Comparison of ENCODE assay signal across 18 cellular contexts in the genomic region with DNA sequence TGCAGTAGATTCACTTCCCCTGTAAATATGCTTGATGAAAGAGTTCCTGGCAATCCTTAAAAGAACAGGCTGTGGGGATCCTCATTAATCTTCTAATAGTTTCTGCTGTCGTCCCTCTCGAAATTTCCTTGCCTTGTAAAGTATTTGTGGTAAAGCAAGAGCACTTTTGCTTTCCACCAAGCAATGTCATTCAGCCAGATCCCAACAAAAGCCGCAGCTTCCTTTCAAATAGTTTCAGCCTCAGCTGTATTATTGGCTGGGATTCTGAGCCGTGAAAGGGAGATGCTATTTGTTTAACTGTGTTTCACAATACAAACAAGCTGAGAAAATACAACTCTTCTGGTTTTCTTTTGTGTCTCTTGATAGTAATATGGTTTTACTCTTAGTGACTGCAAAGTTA. TPM values are rescaled to one million over a fixed set of nuclear protein-coding genes. Genes with fewer than 3 reads are reported as not detected.
DNase-seq lines count a peak whose midpoint lies in the region; ATAC-seq and TF ChIP-seq lines count a peak whose summit lies in the region.
"Had no signal": no experiment of that assay in that cellular context is flagged by ENCODE, and none has a peak within 500 bp of the region (broad histone marks: within the 10 kb centered on the region; RNA-seq: fewer than 3 reads in every experiment).

No MANE protein-coding gene starts in this region.

- H4K20me1 ChIP-seq in Loucy (ENCODE audit: insufficient read depth, low read length, poor library complexity, severe bottlenecking): no peaks in the 10 kb centered on the region

- H2AK5ac ChIP-seq in mesenchymal stem cell (ENCODE audit: low read length, severe bottlenecking): no peak overlapping the region

- no peak overlapping the region for H4K91ac ChIP-seq in mesenchymal stem cell (ENCODE audit: low read length)

- 17% methylated on average over 2 of the region's 4 CpGs for WGBS in mesenchymal stem cell

- no peaks in the 10 kb centered on the region for H3K27me3 ChIP-seq in ACC112 (ENCODE audit: insufficient read depth, low read length)
- H3K27me3 ChIP-seq in Loucy (ENCODE audit: insufficient read depth, low read length, poor library complexity, severe bottlenecking): no peaks in the 10 kb centered on the region
- H3K27me3 ChIP-seq in mesenchymal stem cell (ENCODE audit: control insufficient read depth in 1 of 2, insufficient read depth in 1 of 2, low read length in 2 of 2): no peaks in the 10 kb centered on the region
- H3K27me3 ChIP-seq: left lung, pancreas had no signal

- no peak overlapping the region for H3K14ac ChIP-seq in mesenchymal stem cell (ENCODE audit: low read length in 2 of 2)

- ATAC-seq in HG02938 (IDR thresholded peaks at IDR 0.05; ENCODE audit: unreplicated experiment): no peak
- ATAC-seq in GM18517 (IDR thresholded peaks at IDR 0.05; ENCODE audit: unreplicated experiment): no peak
- ATAC-seq: HCT116, left lung, pancreas had no signal

- H3K27ac ChIP-seq in ACC112 (ENCODE audit: low read depth, low read length): no peak overlapping the region
- peak overlapping the region; percentile 26 for H3K27ac ChIP-seq in mesenchymal stem cell (ENCODE audit: low read length, poor library complexity, severe bottlenecking)
- H3K27ac ChIP-seq: left lung, pancreas, VCaP had no signal

- no peak overlapping the region for H2BK15ac ChIP-seq in mesenchymal stem cell (ENCODE audit: low read depth, poor library complexity, severe bottlenecking)

- H3K18ac ChIP-seq in mesenchymal stem cell (ENCODE audit: low read depth in 1 of 2, low read length in 2 of 2): no peak overlapping the region

- H3K79me2 ChIP-seq in ACC112 (ENCODE audit: control insufficient read depth, insufficient read depth, low read length, unreplicated experiment): no peaks in the 10 kb centered on the region
- no peaks in the 10 kb centered on the region for H3K79me2 ChIP-seq in Loucy (ENCODE audit: insufficient read depth, low read length)

- no peak overlapping the region for H2BK12ac ChIP-seq in mesenchymal stem cell (ENCODE audit: low read length in 2 of 2)

- H3K4me2 ChIP-seq in Loucy (ENCODE audit: low read depth, low read length, poor library complexity, severe bottlenecking) (no peak overlapping the region), mesenchymal stem cell (ENCODE audit: low read length, poor library complexity, severe bottlenecking) (no peak overlapping the region)

- no peak for TF ChIP-seq CTCF in Loucy (conservative IDR thresholded peaks at IDR 0.05; ENCODE audit: low read length)
- TF ChIP-seq CTCF in astrocyte of the spinal cord (IDR thresholded peaks at IDR 0.05; ENCODE audit: low read depth, low read length): no peak

- H3K9ac ChIP-seq in Loucy (ENCODE audit: low read depth, low read length, poor library complexity, severe bottlenecking): no peak overlapping the region
- H3K9ac ChIP-seq in mesenchymal stem cell (ENCODE audit: low read length): no peak overlapping the region

- DNase-seq in astrocyte of the spinal cord (ENCODE audit: low read depth, low spot score): peak; percentile 84
- peak; percentile 85 for DNase-seq in mesenchymal stem cell
- DNase-seq in activated T-cell treated with anti-CD3 and anti-CD28 coated beads for 4 hours: no peak
- no peak for DNase-seq in RKO (ENCODE audit: low spot score)
- DNase-seq: activated CD8-positive, alpha-beta memory T cell treated with anti-CD3 and anti-CD28 coated beads, Interleukin-2, amount 50 U/mL, for 4 hours; glutamatergic neuron; Karpas-422; left lung; pancreas; Right ventricle myocardium superior; stimulated activated CD4-positive, alpha-beta T cell treated with anti-CD3 and anti-CD28 coated beads, Interleukin-4, amount 100 ng/mL, for 1 hour; stimulated activated naive CD4-positive, alpha-beta T cell had no signal

- no peaks in the 10 kb centered on the region for H3K9me2 ChIP-seq in Loucy (replicated peaks; ENCODE audit: low read depth, low read length)

- H3K79me1 ChIP-seq in mesenchymal stem cell (replicated peaks; ENCODE audit: low read length, poor library complexity, severe bottlenecking): no peaks in the 10 kb centered on the region

- in situ Hi-C loops in astrocyte of the spinal cord (cut with HindIII; ENCODE audit: low sequenced_read_pairs): no loop called here

- H3K4ac ChIP-seq in mesenchymal stem cell (ENCODE audit: low read depth in 1 of 2, low read length in 2 of 2): no peak overlapping the region

- H3K9me3 ChIP-seq in Loucy (ENCODE audit: insufficient read depth, low read depth, low read length) (no peaks in the 10 kb centered on the region), mesenchymal stem cell (ENCODE audit: control insufficient read depth, low read length) (no peaks in the 10 kb centered on the region)
- H3K9me3 ChIP-seq: left lung, pancreas had no signal

- peak overlapping the region; percentile 48 for H2AFZ ChIP-seq in ACC112 (ENCODE audit: low read length, unreplicated experiment)
- H2AFZ ChIP-seq in Loucy (ENCODE audit: low read length): 0 out of 2 replicates have a peak overlapping the region, but pooled peaks have one; percentile 72
- H2AFZ ChIP-seq in mesenchymal stem cell (ENCODE audit: low read depth, low read length): no peak overlapping the region

- no peak overlapping the region for H2BK5ac ChIP-seq in mesenchymal stem cell (ENCODE audit: low read depth, low read length, poor library complexity, severe bottlenecking)

- no peaks in the 10 kb centered on the region for H3F3A ChIP-seq in Loucy (ENCODE audit: low read depth)

- H2BK120ac ChIP-seq in mesenchymal stem cell (ENCODE audit: low read depth, low read length): no peak overlapping the region

- H4K8ac ChIP-seq in mesenchymal stem cell (ENCODE audit: low read length): no peak overlapping the region

- H3K4me1 ChIP-seq in ACC112 (ENCODE audit: control insufficient read depth, insufficient read depth, low read length, unreplicated experiment) (no peaks in the 10 kb centered on the region), Loucy (ENCODE audit: insufficient read depth, low read length, poor library complexity, severe bottlenecking) (peaks cover 4% of the 10 kb centered on the region), mesenchymal stem cell (ENCODE audit: control insufficient read depth, insufficient read depth, low read depth, low read length) (no peaks in the 10 kb centered on the region)
- H3K4me1 ChIP-seq: left lung, pancreas had no signal

- no peaks in the 10 kb centered on the region for H3K36me3 ChIP-seq in ACC112 (ENCODE audit: insufficient read depth, low read length)
- no peaks in the 10 kb centered on the region for H3K36me3 ChIP-seq in Loucy (ENCODE audit: insufficient read depth, low read length)
- no peaks in the 10 kb centered on the region for H3K36me3 ChIP-seq in mesenchymal stem cell (ENCODE audit: control insufficient read depth in 1 of 2, insufficient read depth in 2 of 2, low read depth in 1 of 2, low read length in 2 of 2)
- H3K36me3 ChIP-seq: left lung, pancreas had no signal

- no peak overlapping the region for H3K23ac ChIP-seq in mesenchymal stem cell (ENCODE audit: low read length in 2 of 2)

- H3K4me3 ChIP-seq in ACC112 (ENCODE audit: low read depth, low read length): no peak overlapping the region
- no peak overlapping the region for H3K4me3 ChIP-seq in Loucy (ENCODE audit: low read length, poor library complexity, severe bottlenecking)
- no peak overlapping the region for H3K4me3 ChIP-seq in astrocyte of the spinal cord (ENCODE audit: low read depth, low read length)
- H3K4me3 ChIP-seq in mesenchymal stem cell (ENCODE audit: insufficient read depth in 1 of 2, low read depth in 1 of 2, low read length in 2 of 2): no peak overlapping the region
- H3K4me3 ChIP-seq: left lung, pancreas had no signal

RNA-seq across cellular contexts. Expression of gene EPHA7, which starts 48.9 kb away (rescaled TPM):
- 2.3 TPM for polyA plus RNA-seq in mesenchymal stem cell (2013, experiment 1 of 2)
- polyA plus RNA-seq in mesenchymal stem cell (2013, experiment 2 of 2): 2.2 TPM

Comparison
In these comparisons a context has a peak if more than half of its experiments do, and no peak if none do; other contexts are left out.
1. DNase-seq: peak in astrocyte of the spinal cord (single experiment) and mesenchymal stem cell (single experiment); none in activated T-cell treated with anti-CD3 and anti-CD28 coated beads for 4 hours (single experiment) and RKO (single experiment).